In the genomic region with DNA sequence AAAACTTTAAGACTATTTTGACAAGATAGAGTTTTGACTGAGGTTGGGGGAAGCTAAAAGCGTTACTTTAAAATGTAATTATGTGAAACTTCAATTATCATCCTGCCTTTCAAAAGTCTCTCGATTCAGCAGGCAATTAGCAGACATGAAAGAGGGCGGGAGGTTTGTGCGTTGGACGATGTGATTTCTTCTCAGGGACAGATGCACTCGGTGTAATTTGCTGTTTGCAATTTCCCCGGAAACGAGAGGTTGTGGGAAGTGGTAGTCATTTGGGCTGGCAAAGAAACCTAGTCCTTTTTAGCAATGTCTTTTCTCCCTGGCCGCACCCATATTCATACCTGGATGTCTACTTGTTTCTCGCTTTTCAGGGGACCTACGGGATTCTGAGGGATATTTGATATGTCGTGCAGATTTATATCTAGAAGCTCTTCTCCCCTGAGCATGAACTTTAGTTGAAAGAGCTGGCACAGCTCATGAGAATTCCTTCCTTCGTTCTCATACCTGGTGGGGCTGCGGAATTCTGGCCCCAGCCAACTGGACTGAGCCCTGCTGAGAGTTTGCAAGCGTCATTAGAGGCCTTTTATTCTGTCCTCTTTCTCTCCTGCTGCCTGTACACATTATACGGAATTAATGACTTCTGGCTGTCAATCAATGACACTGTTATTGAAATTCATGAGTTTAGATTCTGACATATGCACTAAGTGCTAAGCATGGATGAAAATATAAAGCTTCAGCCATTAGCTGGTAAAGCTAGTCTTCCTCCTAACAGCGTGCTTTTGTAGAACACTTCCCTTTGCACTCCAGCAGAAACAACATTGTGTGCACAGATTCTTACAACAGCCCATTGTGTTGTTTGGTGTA, we compare ENCODE assay signal across 1 cellular context.
TF ChIP-seq lines count a peak whose summit lies in the region.

No MANE protein-coding gene starts in this region.

TF ChIP-seq in HepG2, 621 proteins besides CTCF, POLR2A, EP300 and RAD21:
- TF ChIP-seq, protein P1, sequence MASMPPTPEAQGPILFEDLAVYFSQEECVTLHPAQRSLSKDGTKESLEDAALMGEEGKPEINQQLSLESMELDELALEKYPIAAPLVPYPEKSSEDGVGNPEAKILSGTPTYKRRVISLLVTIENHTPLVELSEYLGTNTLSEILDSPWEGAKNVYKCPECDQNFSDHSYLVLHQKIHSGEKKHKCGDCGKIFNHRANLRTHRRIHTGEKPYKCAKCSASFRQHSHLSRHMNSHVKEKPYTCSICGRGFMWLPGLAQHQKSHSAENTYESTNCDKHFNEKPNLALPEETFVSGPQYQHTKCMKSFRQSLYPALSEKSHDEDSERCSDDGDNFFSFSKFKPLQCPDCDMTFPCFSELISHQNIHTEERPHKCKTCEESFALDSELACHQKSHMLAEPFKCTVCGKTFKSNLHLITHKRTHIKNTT (CRISPR knock-in tag; IDR thresholded peaks at IDR 0.05), result no peak
- TF ChIP-seq ZNF616 (CRISPR knock-in tag; IDR thresholded peaks at IDR 0.05; ENCODE audit: low read depth), result no peak
- TF ChIP-seq ZNF773 (CRISPR knock-in tag; IDR thresholded peaks at IDR 0.05; ENCODE audit: borderline replicate concordance), result no peak
- TF ChIP-seq ZBTB3 (CRISPR knock-in tag; IDR thresholded peaks at IDR 0.05; ENCODE audit: borderline replicate concordance, low read depth), result no peak
- TF ChIP-seq, protein P2, sequence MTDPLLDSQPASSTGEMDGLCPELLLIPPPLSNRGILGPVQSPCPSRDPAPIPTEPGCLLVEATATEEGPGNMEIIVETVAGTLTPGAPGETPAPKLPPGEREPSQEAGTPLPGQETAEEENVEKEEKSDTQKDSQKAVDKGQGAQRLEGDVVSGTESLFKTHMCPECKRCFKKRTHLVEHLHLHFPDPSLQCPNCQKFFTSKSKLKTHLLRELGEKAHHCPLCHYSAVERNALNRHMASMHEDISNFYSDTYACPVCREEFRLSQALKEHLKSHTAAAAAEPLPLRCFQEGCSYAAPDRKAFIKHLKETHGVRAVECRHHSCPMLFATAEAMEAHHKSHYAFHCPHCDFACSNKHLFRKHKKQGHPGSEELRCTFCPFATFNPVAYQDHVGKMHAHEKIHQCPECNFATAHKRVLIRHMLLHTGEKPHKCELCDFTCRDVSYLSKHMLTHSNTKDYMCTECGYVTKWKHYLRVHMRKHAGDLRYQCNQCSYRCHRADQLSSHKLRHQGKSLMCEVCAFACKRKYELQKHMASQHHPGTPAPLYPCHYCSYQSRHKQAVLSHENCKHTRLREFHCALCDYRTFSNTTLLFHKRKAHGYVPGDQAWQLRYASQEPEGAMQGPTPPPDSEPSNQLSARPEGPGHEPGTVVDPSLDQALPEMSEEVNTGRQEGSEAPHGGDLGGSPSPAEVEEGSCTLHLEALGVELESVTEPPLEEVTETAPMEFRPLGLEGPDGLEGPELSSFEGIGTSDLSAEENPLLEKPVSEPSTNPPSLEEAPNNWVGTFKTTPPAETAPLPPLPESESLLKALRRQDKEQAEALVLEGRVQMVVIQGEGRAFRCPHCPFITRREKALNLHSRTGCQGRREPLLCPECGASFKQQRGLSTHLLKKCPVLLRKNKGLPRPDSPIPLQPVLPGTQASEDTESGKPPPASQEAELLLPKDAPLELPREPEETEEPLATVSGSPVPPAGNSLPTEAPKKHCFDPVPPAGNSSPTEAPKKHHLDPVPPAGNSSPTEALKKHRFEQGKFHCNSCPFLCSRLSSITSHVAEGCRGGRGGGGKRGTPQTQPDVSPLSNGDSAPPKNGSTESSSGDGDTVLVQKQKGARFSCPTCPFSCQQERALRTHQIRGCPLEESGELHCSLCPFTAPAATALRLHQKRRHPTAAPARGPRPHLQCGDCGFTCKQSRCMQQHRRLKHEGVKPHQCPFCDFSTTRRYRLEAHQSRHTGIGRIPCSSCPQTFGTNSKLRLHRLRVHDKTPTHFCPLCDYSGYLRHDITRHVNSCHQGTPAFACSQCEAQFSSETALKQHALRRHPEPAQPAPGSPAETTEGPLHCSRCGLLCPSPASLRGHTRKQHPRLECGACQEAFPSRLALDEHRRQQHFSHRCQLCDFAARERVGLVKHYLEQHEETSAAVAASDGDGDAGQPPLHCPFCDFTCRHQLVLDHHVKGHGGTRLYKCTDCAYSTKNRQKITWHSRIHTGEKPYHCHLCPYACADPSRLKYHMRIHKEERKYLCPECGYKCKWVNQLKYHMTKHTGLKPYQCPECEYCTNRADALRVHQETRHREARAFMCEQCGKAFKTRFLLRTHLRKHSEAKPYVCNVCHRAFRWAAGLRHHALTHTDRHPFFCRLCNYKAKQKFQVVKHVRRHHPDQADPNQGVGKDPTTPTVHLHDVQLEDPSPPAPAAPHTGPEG (CRISPR knock-in tag; IDR thresholded peaks at IDR 0.05), result no peak
- TF ChIP-seq SMAD3 (CRISPR knock-in tag; IDR thresholded peaks at IDR 0.05), result no peak
- TF ChIP-seq, protein P3, sequence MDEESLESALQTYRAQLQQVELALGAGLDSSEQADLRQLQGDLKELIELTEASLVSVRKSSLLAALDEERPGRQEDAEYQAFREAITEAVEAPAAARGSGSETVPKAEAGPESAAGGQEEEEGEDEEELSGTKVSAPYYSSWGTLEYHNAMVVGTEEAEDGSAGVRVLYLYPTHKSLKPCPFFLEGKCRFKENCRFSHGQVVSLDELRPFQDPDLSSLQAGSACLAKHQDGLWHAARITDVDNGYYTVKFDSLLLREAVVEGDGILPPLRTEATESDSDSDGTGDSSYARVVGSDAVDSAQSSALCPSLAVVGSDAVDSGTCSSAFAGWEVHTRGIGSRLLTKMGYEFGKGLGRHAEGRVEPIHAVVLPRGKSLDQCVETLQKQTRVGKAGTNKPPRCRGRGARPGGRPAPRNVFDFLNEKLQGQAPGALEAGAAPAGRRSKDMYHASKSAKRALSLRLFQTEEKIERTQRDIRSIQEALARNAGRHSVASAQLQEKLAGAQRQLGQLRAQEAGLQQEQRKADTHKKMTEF (CRISPR knock-in tag; IDR thresholded peaks at IDR 0.05), result no peak
- TF ChIP-seq, protein P4, sequence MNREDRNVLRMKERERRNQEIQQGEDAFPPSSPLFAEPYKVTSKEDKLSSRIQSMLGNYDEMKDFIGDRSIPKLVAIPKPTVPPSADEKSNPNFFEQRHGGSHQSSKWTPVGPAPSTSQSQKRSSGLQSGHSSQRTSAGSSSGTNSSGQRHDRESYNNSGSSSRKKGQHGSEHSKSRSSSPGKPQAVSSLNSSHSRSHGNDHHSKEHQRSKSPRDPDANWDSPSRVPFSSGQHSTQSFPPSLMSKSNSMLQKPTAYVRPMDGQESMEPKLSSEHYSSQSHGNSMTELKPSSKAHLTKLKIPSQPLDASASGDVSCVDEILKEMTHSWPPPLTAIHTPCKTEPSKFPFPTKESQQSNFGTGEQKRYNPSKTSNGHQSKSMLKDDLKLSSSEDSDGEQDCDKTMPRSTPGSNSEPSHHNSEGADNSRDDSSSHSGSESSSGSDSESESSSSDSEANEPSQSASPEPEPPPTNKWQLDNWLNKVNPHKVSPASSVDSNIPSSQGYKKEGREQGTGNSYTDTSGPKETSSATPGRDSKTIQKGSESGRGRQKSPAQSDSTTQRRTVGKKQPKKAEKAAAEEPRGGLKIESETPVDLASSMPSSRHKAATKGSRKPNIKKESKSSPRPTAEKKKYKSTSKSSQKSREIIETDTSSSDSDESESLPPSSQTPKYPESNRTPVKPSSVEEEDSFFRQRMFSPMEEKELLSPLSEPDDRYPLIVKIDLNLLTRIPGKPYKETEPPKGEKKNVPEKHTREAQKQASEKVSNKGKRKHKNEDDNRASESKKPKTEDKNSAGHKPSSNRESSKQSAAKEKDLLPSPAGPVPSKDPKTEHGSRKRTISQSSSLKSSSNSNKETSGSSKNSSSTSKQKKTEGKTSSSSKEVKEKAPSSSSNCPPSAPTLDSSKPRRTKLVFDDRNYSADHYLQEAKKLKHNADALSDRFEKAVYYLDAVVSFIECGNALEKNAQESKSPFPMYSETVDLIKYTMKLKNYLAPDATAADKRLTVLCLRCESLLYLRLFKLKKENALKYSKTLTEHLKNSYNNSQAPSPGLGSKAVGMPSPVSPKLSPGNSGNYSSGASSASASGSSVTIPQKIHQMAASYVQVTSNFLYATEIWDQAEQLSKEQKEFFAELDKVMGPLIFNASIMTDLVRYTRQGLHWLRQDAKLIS (CRISPR knock-in tag; IDR thresholded peaks at IDR 0.05), result no peak
- TF ChIP-seq ZNF326 (CRISPR knock-in tag; IDR thresholded peaks at IDR 0.05; ENCODE audit: borderline replicate concordance), result no peak
- no peak for TF ChIP-seq ZNF670 (CRISPR knock-in tag; IDR thresholded peaks at IDR 0.05; ENCODE audit: borderline replicate concordance)
- TF ChIP-seq, protein P5, sequence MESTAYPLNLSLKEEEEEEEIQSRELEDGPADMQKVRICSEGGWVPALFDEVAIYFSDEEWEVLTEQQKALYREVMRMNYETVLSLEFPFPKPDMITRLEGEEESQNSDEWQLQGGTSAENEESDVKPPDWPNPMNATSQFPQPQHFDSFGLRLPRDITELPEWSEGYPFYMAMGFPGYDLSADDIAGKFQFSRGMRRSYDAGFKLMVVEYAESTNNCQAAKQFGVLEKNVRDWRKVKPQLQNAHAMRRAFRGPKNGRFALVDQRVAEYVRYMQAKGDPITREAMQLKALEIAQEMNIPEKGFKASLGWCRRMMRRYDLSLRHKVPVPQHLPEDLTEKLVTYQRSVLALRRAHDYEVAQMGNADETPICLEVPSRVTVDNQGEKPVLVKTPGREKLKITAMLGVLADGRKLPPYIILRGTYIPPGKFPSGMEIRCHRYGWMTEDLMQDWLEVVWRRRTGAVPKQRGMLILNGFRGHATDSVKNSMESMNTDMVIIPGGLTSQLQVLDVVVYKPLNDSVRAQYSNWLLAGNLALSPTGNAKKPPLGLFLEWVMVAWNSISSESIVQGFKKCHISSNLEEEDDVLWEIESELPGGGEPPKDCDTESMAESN (CRISPR knock-in tag; conservative IDR thresholded peaks at IDR 0.05), result no peak
- no peak for TF ChIP-seq NFE2L1 (CRISPR knock-in tag; IDR thresholded peaks at IDR 0.05; ENCODE audit: borderline replicate concordance)
- TF ChIP-seq ZNF772 (CRISPR knock-in tag; IDR thresholded peaks at IDR 0.05), result no peak
- no peak for TF ChIP-seq HNF4A (CRISPR knock-in tag; IDR thresholded peaks at IDR 0.05)
